Comparison of ENCODE assay signal across 9 cellular contexts in the genomic region with DNA sequence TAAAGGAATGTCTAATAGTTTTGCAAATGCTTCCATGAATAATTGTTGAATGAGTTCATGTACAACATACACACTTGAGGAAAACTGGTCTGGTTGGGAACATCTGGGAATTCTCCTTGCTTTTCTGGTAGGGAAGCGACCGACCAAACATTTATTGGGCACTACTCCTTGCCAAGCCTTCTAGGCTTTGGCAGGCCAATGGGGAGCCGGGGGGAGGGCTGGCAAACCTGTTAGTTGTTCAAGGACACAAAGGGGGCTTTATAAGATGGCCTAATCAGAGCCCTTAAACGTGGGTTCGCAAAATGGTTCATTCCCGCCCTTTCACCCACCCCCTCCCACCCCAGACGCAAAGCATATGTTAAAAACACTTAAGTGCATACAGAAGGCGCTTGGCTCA. TPM values are rescaled to one million over a fixed set of nuclear protein-coding genes. Genes with fewer than 3 reads are reported as not detected.
A peak's percentile ranks its signal among the peaks of the same experiment; 100 is the strongest.
DNase-seq lines count a peak whose midpoint lies in the region; ATAC-seq and TF ChIP-seq lines count a peak whose summit lies in the region.
"Had no signal": no experiment of that assay in that cellular context is flagged by ENCODE, and none has a peak within 500 bp of the region (broad histone marks: within the 10 kb centered on the region; RNA-seq: fewer than 3 reads in every experiment).

No MANE protein-coding gene starts in this region.

- H3K9ac ChIP-seq in HUES64 (ENCODE audit: low read depth, low read length) (peak overlapping the region; percentile 88), iPS-20b (ENCODE audit: low read depth, low read length) (peak overlapping the region; percentile 88), smooth muscle cell (ENCODE audit: low read depth) (no peak overlapping the region)

- H3K9me3 ChIP-seq in HUES64 (ENCODE audit: insufficient read depth, low read depth, low read length) (no peaks in the 10 kb centered on the region), iPS-20b (ENCODE audit: insufficient read depth, low read depth, low read length) (no peaks in the 10 kb centered on the region), smooth muscle cell (replicated peaks; ENCODE audit: low read depth) (no peaks in the 10 kb centered on the region)

- peak overlapping the region; percentile 90 for H3K4me2 ChIP-seq in smooth muscle cell

- peak overlapping the region; percentile 82 for H3K4me3 ChIP-seq in HUES64 (ENCODE audit: low read length)
- peak overlapping the region; percentile 95 for H3K4me3 ChIP-seq in iPS-20b (ENCODE audit: low read length)
- peak overlapping the region; percentile 56 for H3K4me3 ChIP-seq in smooth muscle cell

- H4K20me1 ChIP-seq in smooth muscle cell (ENCODE audit: low read depth), result no peaks in the 10 kb centered on the region

- H3K27ac Mint-ChIP-seq in brain, result peak overlapping the region; percentile 68 to 95 (median 71)

- WGBS in HUES64, result 8% methylated on average over 8 of the region's 8 CpGs
- WGBS in smooth muscle cell (ENCODE audit: low lambda C conversion rate), result 10% methylated on average over 8 of the region's 8 CpGs

- H3K4me3 Mint-ChIP-seq in brain, result peak overlapping the region; percentile 82 to 93 (median 89)

- H3K36me3 Mint-ChIP-seq in brain, result no peaks in the 10 kb centered on the region

- H3K4me1 Mint-ChIP-seq in brain, result peaks cover 57% of the 10 kb centered on the region

- H3K4me1 ChIP-seq in HUES64 (ENCODE audit: insufficient read depth, low read length) (peaks cover 39% of the 10 kb centered on the region), iPS-20b (ENCODE audit: insufficient read depth, low read length) (peaks cover 28% of the 10 kb centered on the region), smooth muscle cell (ENCODE audit: low read depth) (peaks cover 20% of the 10 kb centered on the region)

- H3K79me2 ChIP-seq in smooth muscle cell (ENCODE audit: low read depth), result no peaks in the 10 kb centered on the region

- H3K9me3 Mint-ChIP-seq in brain, result peaks cover 0 to 7% (median 0%) of the 10 kb centered on the region in 5 experiments

- H3K27me3 ChIP-seq in HUES64 (ENCODE audit: insufficient read depth, low read length), result peaks cover 35% of the 10 kb centered on the region
- peaks cover 56% of the 10 kb centered on the region for H3K27me3 ChIP-seq in iPS-20b (ENCODE audit: insufficient read depth, low read length)
- no peaks in the 10 kb centered on the region for H3K27me3 ChIP-seq in smooth muscle cell (ENCODE audit: low read depth)

- H2AFZ ChIP-seq in smooth muscle cell (ENCODE audit: low read depth), result peak overlapping the region; percentile 95

- H3F3A ChIP-seq in smooth muscle cell (ENCODE audit: low read depth), result peaks cover 3% of the 10 kb centered on the region

- peak; percentile 32 for DNase-seq in smooth muscle cell (lab: John Stamatoyannopoulos, UW; ENCODE audit: unreplicated experiment)
- DNase-seq in NCI-H2081 treated with DMSO at 0.1 percent for 48 hours (lab: John Stamatoyannopoulos, UW), result no peak
- DNase-seq in omental fat pad (ENCODE audit: low spot score), result no peak
- no peak for DNase-seq in GM03348 (ENCODE audit: low spot score)
- DNase-seq: activated CD4-positive, alpha-beta T cell treated with anti-CD3 and anti-CD28 coated beads, Interleukin-2, amount 50 U/mL, for 48 hours had no signal

- H3K36me3 ChIP-seq in HUES64 (ENCODE audit: insufficient read depth, low read length) (no peaks in the 10 kb centered on the region), iPS-20b (ENCODE audit: insufficient read depth, low read depth, low read length) (no peaks in the 10 kb centered on the region), smooth muscle cell (ENCODE audit: low read depth) (no peaks in the 10 kb centered on the region)

- no peak for ATAC-seq in omental fat pad (ENCODE audit: low FRiP score)
- ATAC-seq in HG03039 (IDR thresholded peaks at IDR 0.05; ENCODE audit: unreplicated experiment), result no peak

- H3K27ac ChIP-seq in HUES64 (ENCODE audit: low read depth, low read length) (peak overlapping the region; percentile 74), iPS-20b (ENCODE audit: low read length) (no peak overlapping the region), smooth muscle cell (ENCODE audit: low read depth) (no peak overlapping the region)

- TF ChIP-seq CTCF in brain (conservative IDR thresholded peaks at IDR 0.05), result no peak
- no peak for TF ChIP-seq CTCF in smooth muscle cell (IDR thresholded peaks at IDR 0.05; ENCODE audit: borderline replicate concordance, insufficient read depth, poor library complexity, severe bottlenecking)
- TF ChIP-seq CTCF in omental fat pad (IDR thresholded peaks at IDR 0.05), result no peak

- peaks cover 46% of the 10 kb centered on the region for H3K27me3 Mint-ChIP-seq in brain

RNA-seq across cellular contexts. Expression of a gene that starts 0.9 kb away (rescaled TPM):
- 44.1 TPM for polyA plus RNA-seq in HUES64 (2013, experiment 1 of 2)
- polyA plus RNA-seq in HUES64 (2013, experiment 2 of 2), result 55.2 TPM
- 124 TPM for polyA plus RNA-seq in brain (ENCODE audit: insufficient read depth, low read depth, low replicate concordance)
- total RNA-seq in smooth muscle cell, result 0.99 and 2.8 TPM in 2 replicates
- polyA plus RNA-seq in smooth muscle cell, result 4.5 and 5.2 TPM in 2 replicates
- under 1 TPM in 1 of 4 donors, not detected in 3; 0.65 TPM for total RNA-seq in omental fat pad

RNA-seq across cellular contexts. Expression of a gene that starts 21.4 kb away (rescaled TPM):
- 0.10 TPM for polyA plus RNA-seq in HUES64 (2013, experiment 1 of 2)
- 0.13 TPM for polyA plus RNA-seq in HUES64 (2013, experiment 2 of 2)
- polyA plus RNA-seq in brain (ENCODE audit: insufficient read depth, low read depth, low replicate concordance) (not detected), smooth muscle cell (0.06 and 0.12 TPM in 2 replicates)
- total RNA-seq in smooth muscle cell (0.04 and 0.22 TPM in 2 replicates), omental fat pad (not detected)
